Comparison of ENCODE assay signal across 9 cellular contexts in the genomic region with DNA sequence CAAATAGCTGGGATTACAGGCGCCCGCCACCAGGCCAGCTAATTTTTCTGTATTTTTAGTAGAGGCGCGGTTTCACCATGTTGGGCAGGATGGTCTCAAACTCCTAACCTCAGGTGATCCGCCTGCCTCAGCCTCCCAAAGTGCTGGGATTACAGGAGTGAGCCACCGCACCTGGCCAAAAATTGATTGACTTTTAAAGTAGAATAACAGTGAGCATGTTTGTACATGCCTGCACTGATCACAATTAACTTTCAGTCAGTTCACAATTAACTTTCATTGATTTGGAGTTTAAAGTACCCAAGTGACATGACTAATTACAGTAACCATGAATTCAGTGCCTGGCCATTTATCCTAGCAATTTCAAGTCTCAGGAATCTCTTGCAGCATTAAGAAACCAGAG.
DNase-seq lines count a peak whose midpoint lies in the region; ATAC-seq and TF ChIP-seq lines count a peak whose summit lies in the region.
"Had no signal": no experiment of that assay in that cellular context is flagged by ENCODE, and none has a peak within 500 bp of the region (broad histone marks: within the 10 kb centered on the region; RNA-seq: fewer than 3 reads in every experiment).

No MANE protein-coding gene starts in this region.

- peak overlapping the region; percentile 66 to 79 (median 72) for H3K9ac ChIP-seq in BLaER1 treated with 17β-estradiol and CSF1 and Interleukin-3, amounts not matched to agents 10 nM and 100 nM

- peak overlapping the region; percentile 66 to 95 (median 92) for H3K4me2 ChIP-seq in BLaER1 treated with 17β-estradiol and CSF1 and Interleukin-3, amounts not matched to agents 10 nM and 100 nM

- H3K9me3 Mint-ChIP-seq in IgD-negative memory B cell, result no peaks in the 10 kb centered on the region
- no peaks in the 10 kb centered on the region for H3K9me3 Mint-ChIP-seq in MCF 10A (ENCODE audit: unreplicated experiment)
- H3K9me3 Mint-ChIP-seq in naive B cell, result no peaks in the 10 kb centered on the region

- H3K36me3 Mint-ChIP-seq in IgD-negative memory B cell (peaks cover 1% of the 10 kb centered on the region), MCF 10A (ENCODE audit: insufficient read depth, unreplicated experiment) (no peaks in the 10 kb centered on the region), naive B cell (no peaks in the 10 kb centered on the region)

- no peaks in the 10 kb centered on the region for H3K27me3 ChIP-seq in BLaER1 treated with 17β-estradiol and CSF1 and Interleukin-3, amounts not matched to agents 10 nM and 100 nM

- H3K4me3 ChIP-seq in BLaER1 treated with 17β-estradiol and CSF1 and Interleukin-3, amounts not matched to agents 10 nM and 100 nM, result peak overlapping the region in 8 of 10 experiments; percentile 34 to 55 (median 45); a peak in 15 of 20 replicates

- peaks cover 0 to 8% (median 0%) of the 10 kb centered on the region in 11 experiments; a peak in 1 of 22 replicates for H4K20me1 ChIP-seq in BLaER1 treated with 17β-estradiol and CSF1 and Interleukin-3, amounts not matched to agents 10 nM and 100 nM

- CTCF ChIA-PET in MCF 10A (lab: Yijun Ruan, JAX), result interaction anchor here (0.7 kb wide), 2 partner anchors 44 to 1920 kb away, joined by 3 read pairs; no protein-coding TSS in a partner anchor

- H3K4me1 ChIP-seq in BLaER1 treated with 17β-estradiol and CSF1 and Interleukin-3, amounts not matched to agents 10 nM and 100 nM, result peaks cover 39 to 82% (median 52%) of the 10 kb centered on the region in 10 experiments

- H3K27ac Mint-ChIP-seq in IgD-negative memory B cell (peak overlapping the region in 2 of 3 donors; percentile 39 to 53), MCF 10A (ENCODE audit: low read depth, unreplicated experiment) (peak overlapping the region; percentile 76), naive B cell (peak overlapping the region in 4 of 6 donors; percentile 78 to 93 (median 85))

- H3K4me3 Mint-ChIP-seq in IgD-negative memory B cell, result peak overlapping the region; percentile 6 to 89 (median 76)
- peak overlapping the region; percentile 24 for H3K4me3 Mint-ChIP-seq in MCF 10A (ENCODE audit: unreplicated experiment)
- H3K4me3 Mint-ChIP-seq in naive B cell, result peak overlapping the region in 7 of 8 donors; percentile 25 to 91 (median 81)

- H3K36me3 ChIP-seq in BLaER1 treated with 17β-estradiol and CSF1 and Interleukin-3, amounts not matched to agents 10 nM and 100 nM, result peaks cover 0 to 21% (median 15%) of the 10 kb centered on the region in 11 experiments; a peak in 16 of 22 replicates

- ATAC-seq in naive B cell (ENCODE audit: low read depth in 2 of 2) (no peak), HG02885 (IDR thresholded peaks at IDR 0.05; ENCODE audit: poor library complexity, unreplicated experiment) (no peak), GM21390 (IDR thresholded peaks at IDR 0.05; ENCODE audit: unreplicated experiment) (no peak)

- no peak for DNase-seq in MCF 10A (ENCODE audit: unreplicated experiment)
- no peak for DNase-seq in naive B cell
- no peak for DNase-seq in middle frontal gyrus (ENCODE audit: extremely low spot score, low spot score)
- no peak for DNase-seq in stimulated activated CD4-positive, alpha-beta T cell treated with anti-CD3 and anti-CD28 coated beads, Interleukin-4, amount 100 ng/mL, for 1 hour
- DNase-seq: NCI-H774 had no signal

- intact Hi-C loops in MCF 10A (cut with micrococcal nuclease), result no loop called here

- no TSS peak for BruUV-seq in MCF 10A (replicated peaks; lab: Mats Ljungman, UMichigan)

- TF ChIP-seq CTCF in MCF 10A (IDR thresholded peaks at IDR 0.05; ENCODE audit: unreplicated experiment), result no peak

- H3K4me1 Mint-ChIP-seq in IgD-negative memory B cell (peaks cover 33 to 45% (median 41%) of the 10 kb centered on the region in 3 donors), MCF 10A (ENCODE audit: insufficient read depth, unreplicated experiment) (peaks cover 23% of the 10 kb centered on the region), naive B cell (peaks cover 34 to 42% (median 40%) of the 10 kb centered on the region in 3 donors)

- H3K27me3 Mint-ChIP-seq in IgD-negative memory B cell (no peaks in the 10 kb centered on the region), MCF 10A (ENCODE audit: insufficient read depth, unreplicated experiment) (no peaks in the 10 kb centered on the region), naive B cell (no peaks in the 10 kb centered on the region)

- no peaks in the 10 kb centered on the region for H3K9me3 ChIP-seq in BLaER1 treated with 17β-estradiol and CSF1 and Interleukin-3, amounts not matched to agents 10 nM and 100 nM (replicated peaks in 1 of 11)

- peak overlapping the region; percentile 77 to 91 (median 86) for H3K27ac ChIP-seq in BLaER1 treated with 17β-estradiol and CSF1 and Interleukin-3, amounts not matched to agents 10 nM and 100 nM

- POLR2A ChIA-PET in MCF 10A (lab: Yijun Ruan, JAX), result interaction anchor here (0.7 to 1.6 kb wide), 4 partner anchors 9 to 87 kb away, joined by 3 to 4 read pairs (median 4); no protein-coding TSS in a partner anchor

Comparison
In these comparisons a context has a peak if more than half of its experiments do, and no peak if none do; other contexts are left out.
1. H3K4me3 Mint-ChIP-seq: peak in every context shown above with its lines; median percentile 81 in naive B cell; 76 in IgD-negative memory B cell; 24 in MCF 10A.